Comparison of ENCODE assay signal across 8 cellular contexts in genomic region chr4:181143241-181143854, GRCh38.
A peak's percentile ranks its signal among the peaks of the same experiment; 100 is the strongest.
DNase-seq lines count a peak whose midpoint lies in the region; ATAC-seq and TF ChIP-seq lines count a peak whose summit lies in the region.

No MANE protein-coding gene starts in this region.

- H3K4me3 ChIP-seq in HFF-Myc (replicated peaks; ENCODE audit: low read depth, low read length) (no peak overlapping the region), astrocyte of the cerebellum (ENCODE audit: low read depth, low read length) (no peak overlapping the region), spleen (no peak overlapping the region)

- H3K36me3 ChIP-seq in spleen = no peaks in the 10 kb centered on the region

- TF ChIP-seq CTCF in HFF-Myc (IDR thresholded peaks at IDR 0.05; ENCODE audit: low read depth, low read length, missing control alignments) = peak; percentile 79
- TF ChIP-seq CTCF in astrocyte of the cerebellum (IDR thresholded peaks at IDR 0.05; ENCODE audit: low read depth, low read length, missing control alignments) = peak; percentile 80
- peak in 10 of 11 experiments; percentile 41 to 84 (median 75) for TF ChIP-seq CTCF in spleen (IDR thresholded peaks at IDR 0.05 in 8 of 11, conservative IDR thresholded peaks at IDR 0.05 in 3 of 11)

- no peak for TF ChIP-seq POLR2A in spleen (IDR thresholded peaks at IDR 0.05)

- no peaks in the 10 kb centered on the region for H3K4me1 Mint-ChIP-seq in T-helper 17 cell

- ATAC-seq in T-helper 17 cell = peak; percentile 48

- peak; percentile 19 for DNase-seq in SIG-M5 treated with dmso at 0.1 percent for 504 hours (lab: John Stamatoyannopoulos, UW; ENCODE audit: unreplicated experiment)
- no peak for DNase-seq in SIG-M5 (lab: John Stamatoyannopoulos, UW)
- peak; percentile 48 for DNase-seq in HFF-Myc (ENCODE audit: extremely low read depth, low read depth)
- peak; percentile 28 for DNase-seq in MV-4-11 (lab: John Stamatoyannopoulos, UW)
- DNase-seq in T-helper 17 cell = peak; percentile 29 to 49 (median 36)
- DNase-seq in astrocyte of the cerebellum (ENCODE audit: low read depth) = peak; percentile 74
- peak; percentile 69 for DNase-seq in iPS DF 4.7 (ENCODE audit: extremely low read depth, low spot score)
- DNase-seq in spleen = peak; percentile 85

- no peak overlapping the region for H3K27ac Mint-ChIP-seq in T-helper 17 cell

- H3K9me3 ChIP-seq in T-helper 17 cell (ENCODE audit: control insufficient read depth, low read length, poor library complexity, severe bottlenecking) = no peaks in the 10 kb centered on the region
- no peaks in the 10 kb centered on the region for H3K9me3 ChIP-seq in spleen

- intact Hi-C loops in spleen (cut with DNase I; ENCODE audit: low total_unique reads) = loop anchor here (10.0 kb wide), 1 partner anchor 381 kb away; no protein-coding TSS in a partner anchor

- H3K4me3 Mint-ChIP-seq in T-helper 17 cell = no peak overlapping the region

- H3K27me3 ChIP-seq in spleen (replicated peaks in 1 of 7) = peaks cover 0 to 9% (median 0%) of the 10 kb centered on the region in 7 donors

- H3K4me1 ChIP-seq in spleen = no peaks in the 10 kb centered on the region

- no peak overlapping the region for H3K27ac ChIP-seq in spleen

- H3K27me3 Mint-ChIP-seq in T-helper 17 cell = peaks cover 44% of the 10 kb centered on the region

- no peaks in the 10 kb centered on the region for H3K36me3 Mint-ChIP-seq in T-helper 17 cell (ENCODE audit: low read depth)

- WGBS in spleen, 5 donors = 2 to 7% (median 5%) methylated on average over 8 of the region's 8 CpGs

- in situ Hi-C loops in astrocyte of the cerebellum (cut with HindIII; ENCODE audit: low sequenced_read_pairs) = no loop called here
